8 cellular contexts compared by ENCODE assay signal in the genomic region with DNA sequence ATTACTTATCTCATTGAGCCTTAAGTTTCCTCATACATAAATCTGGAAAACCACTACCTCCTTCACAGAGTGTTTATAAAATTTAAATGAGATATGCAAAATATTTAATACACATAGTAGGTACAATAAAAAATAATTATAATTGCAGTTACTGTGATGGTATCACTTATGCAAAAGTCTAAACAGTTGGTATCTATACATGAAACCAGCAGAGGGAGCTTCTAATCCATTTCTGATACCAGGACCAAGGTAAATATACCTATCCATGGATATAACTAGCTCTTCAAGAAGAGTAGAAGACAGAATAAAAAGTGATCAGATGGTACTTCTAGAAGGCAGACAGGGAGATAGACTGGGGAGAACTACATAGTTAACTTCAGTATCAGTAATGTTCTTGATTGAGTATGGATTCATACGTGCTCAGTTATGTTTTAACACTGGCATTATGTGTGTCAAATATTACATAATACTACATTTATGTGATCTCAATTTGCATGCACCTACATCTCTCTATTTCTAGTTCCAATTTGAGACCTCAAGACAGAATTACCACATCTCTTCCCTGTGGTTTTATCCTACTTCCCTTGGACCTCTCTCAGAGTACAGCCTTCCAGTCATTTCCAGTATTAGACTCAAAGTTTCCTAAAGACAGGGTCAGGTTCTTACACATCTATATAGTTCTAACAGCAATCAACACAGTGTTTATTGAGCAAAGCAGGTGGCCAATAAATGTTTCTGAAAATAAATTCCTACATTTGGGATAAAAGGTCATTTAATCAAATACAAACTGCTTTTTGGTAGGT. TPM values are rescaled to one million over a fixed set of nuclear protein-coding genes. Genes with fewer than 3 reads are reported as not detected.
DNase-seq lines count a peak whose midpoint lies in the region; ATAC-seq and TF ChIP-seq lines count a peak whose summit lies in the region.

No MANE protein-coding gene starts in this region.

- peaks cover 8 to 10% of the 10 kb centered on the region in 2 donors for H3K36me3 Mint-ChIP-seq in CD4-positive, alpha-beta memory T cell

- H3K9me3 ChIP-seq in CD4-positive, alpha-beta memory T cell (ENCODE audit: control insufficient read depth in 1 of 2, low read length in 2 of 2), result no peaks in the 10 kb centered on the region
- no peaks in the 10 kb centered on the region for H3K9me3 ChIP-seq in esophagus muscularis mucosa
- no peaks in the 10 kb centered on the region for H3K9me3 ChIP-seq in suprapubic skin
- H3K9me3 ChIP-seq in testis, result no peaks in the 10 kb centered on the region

- WGBS in esophagus muscularis mucosa, result 90% methylated on average over 1 of the region's 1 CpG
- WGBS in suprapubic skin, result 68% methylated on average over 1 of the region's 1 CpG
- WGBS in testis, 2 donors, result 89 to 100% methylated on average over 1 of the region's 1 CpG

- H3K27ac ChIP-seq in CD4-positive, alpha-beta memory T cell (ENCODE audit: low read depth, low read length), result no peak overlapping the region
- H3K27ac ChIP-seq in esophagus muscularis mucosa (replicated peaks in 1 of 4), result no peak overlapping the region
- no peak overlapping the region for H3K27ac ChIP-seq in suprapubic skin
- H3K27ac ChIP-seq in testis, result no peak overlapping the region

- peak overlapping the region in 5 of 7 donors; percentile 25 to 81 (median 33) for H3K27ac Mint-ChIP-seq in CD4-positive, alpha-beta memory T cell

- TF ChIP-seq EP300 in esophagus muscularis mucosa (IDR thresholded peaks at IDR 0.05) (no peak), suprapubic skin (IDR thresholded peaks at IDR 0.05) (no peak)

- DNase-seq in CD4-positive, alpha-beta memory T cell, result peak in 4 of 5 donors; percentile 46 to 58 (median 54)
- DNase-seq in OCI-M1 (lab: John Stamatoyannopoulos, UW), result peak; percentile 68
- DNase-seq in esophagus muscularis mucosa (ENCODE audit: extremely low spot score), result no peak
- no peak for DNase-seq in suprapubic skin (ENCODE audit: low spot score in 2 of 2)
- no peak for DNase-seq in testis
- DNase-seq in NCI-H226, result no peak
- no peak for DNase-seq in mucosa of gallbladder (ENCODE audit: low spot score)

- TF ChIP-seq POLR2A in esophagus muscularis mucosa (IDR thresholded peaks at IDR 0.05; ENCODE audit: low read depth) (no peak), suprapubic skin (IDR thresholded peaks at IDR 0.05) (no peak), testis (IDR thresholded peaks at IDR 0.05) (no peak)

- no peaks in the 10 kb centered on the region for H3K36me3 ChIP-seq in CD4-positive, alpha-beta memory T cell (ENCODE audit: insufficient read depth, low read length)
- peaks cover 9 to 79% (median 50%) of the 10 kb centered on the region in 4 donors for H3K36me3 ChIP-seq in esophagus muscularis mucosa
- peaks cover 38% of the 10 kb centered on the region for H3K36me3 ChIP-seq in suprapubic skin
- H3K36me3 ChIP-seq in testis (ENCODE audit: low read depth, missing control alignments), result no peaks in the 10 kb centered on the region

- intact Hi-C loops in CD4-positive, alpha-beta memory T cell (cut with micrococcal nuclease), result loop anchor here (1.0 to 5.0 kb wide), 6 partner anchors 47 to 262 kb away; a partner anchor contains a TSS
- intact Hi-C loops in esophagus muscularis mucosa (cut with DNase I) (no loop called here), testis (cut with DNase I; ENCODE audit: low total_unique reads) (no loop called here)

- CTCF ChIA-PET in CD4-positive, alpha-beta memory T cell (lab: Charles Lee; ENCODE audit: partially characterized antibody), result interaction anchor here (0.6 to 8.6 kb wide), 35 partner anchors 10 to 296 kb away, joined by 3 to 138 read pairs (median 4); a partner anchor contains a TSS

- peak; percentile 60 for ATAC-seq in GM21576 (IDR thresholded peaks at IDR 0.05; ENCODE audit: unreplicated experiment)

- H3K4me3 ChIP-seq in CD4-positive, alpha-beta memory T cell (ENCODE audit: low read length in 2 of 2), result no peak overlapping the region
- H3K4me3 ChIP-seq in esophagus muscularis mucosa (no peak overlapping the region), suprapubic skin (no peak overlapping the region), testis (no peak overlapping the region)

- H3K9me3 Mint-ChIP-seq in CD4-positive, alpha-beta memory T cell, result no peaks in the 10 kb centered on the region

- H3K27me3 ChIP-seq in CD4-positive, alpha-beta memory T cell (ENCODE audit: insufficient read depth, low read length), result no peaks in the 10 kb centered on the region
- H3K27me3 ChIP-seq in esophagus muscularis mucosa (no peaks in the 10 kb centered on the region), suprapubic skin (no peaks in the 10 kb centered on the region), testis (no peaks in the 10 kb centered on the region)

- TF ChIP-seq CTCF in esophagus muscularis mucosa (IDR thresholded peaks at IDR 0.05) (peak in 2 of 3 experiments; percentile 22 to 30), suprapubic skin (IDR thresholded peaks at IDR 0.05) (peak; percentile 12 to 14), testis (IDR thresholded peaks at IDR 0.05) (peak in 1 of 3 experiments; percentile 3)

- no peaks in the 10 kb centered on the region for H3K27me3 Mint-ChIP-seq in CD4-positive, alpha-beta memory T cell

- peaks cover 0 to 7% (median 0%) of the 10 kb centered on the region in 4 donors for H3K4me1 Mint-ChIP-seq in CD4-positive, alpha-beta memory T cell

- H3K4me1 ChIP-seq in CD4-positive, alpha-beta memory T cell (ENCODE audit: insufficient read depth, low read length), result no peaks in the 10 kb centered on the region
- H3K4me1 ChIP-seq in esophagus muscularis mucosa (no peaks in the 10 kb centered on the region), suprapubic skin (no peaks in the 10 kb centered on the region), testis (no peaks in the 10 kb centered on the region)

- H3K4me3 Mint-ChIP-seq in CD4-positive, alpha-beta memory T cell, result no peak overlapping the region

- POLR2A ChIA-PET in CD4-positive, alpha-beta memory T cell (lab: Charles Lee; ENCODE audit: partially characterized antibody), result interaction anchor here (1.0 to 1.6 kb wide), 5 partner anchors 14 to 187 kb away, joined by 3 to 11 read pairs (median 6); a partner anchor contains a TSS

RNA-seq across cellular contexts. Expression of a gene that starts 13.7 kb away (rescaled TPM):
- total RNA-seq in CD4-positive, alpha-beta memory T cell, result 10 to 100 TPM; 40.0 to 41.2 TPM
- 10 to 100 TPM; 59.4 to 64.2 TPM for polyA plus RNA-seq in CD4-positive, alpha-beta memory T cell
- total RNA-seq in esophagus muscularis mucosa (10 to 100 TPM; 60.1 to 93.2 (median 80.5) TPM), suprapubic skin (10 to 100 TPM; 67.8 to 80.0 (median 71.8) TPM), testis (10 to 100 TPM; 92.6 to 95.1 TPM), mucosa of gallbladder (54.4 TPM)
- polyA plus RNA-seq in testis (ENCODE audit: insufficient read depth, low read depth, low replicate concordance), result 161 TPM

RNA-seq across cellular contexts. Expression of a gene that starts 48.1 kb away (rescaled TPM):
- total RNA-seq in CD4-positive, alpha-beta memory T cell, result 10 to 100 TPM; 10.6 to 10.7 TPM
- 10 to 100 TPM in 1 of 2 donors, 1 to 10 TPM in 1; 9.1 to 10.2 TPM for polyA plus RNA-seq in CD4-positive, alpha-beta memory T cell
- total RNA-seq in esophagus muscularis mucosa (10 to 100 TPM; 28.7 to 39.1 (median 29.6) TPM), suprapubic skin (10 to 100 TPM; 24.1 to 46.1 (median 32.8) TPM), testis (10 to 100 TPM; 21.9 to 25.7 TPM), mucosa of gallbladder (21.2 TPM)
- polyA plus RNA-seq in testis (ENCODE audit: insufficient read depth, low read depth, low replicate concordance), result 15.1 TPM

RNA-seq across cellular contexts. Expression of a gene that starts 59.2 kb away (rescaled TPM):
- total RNA-seq in CD4-positive, alpha-beta memory T cell, result under 1 TPM in 1 of 2 experiments, not detected in 1; 0.69 TPM
- under 1 TPM in 1 of 2 donors, not detected in 1; 0.47 TPM for polyA plus RNA-seq in CD4-positive, alpha-beta memory T cell
- total RNA-seq in esophagus muscularis mucosa, result 1 to 10 TPM in 1 of 4 donors, not detected in 3; 7.1 TPM
- total RNA-seq in suprapubic skin, result 1 to 10 TPM in 2 of 4 donors, not detected in 2; 2.7 to 5.1 TPM
- total RNA-seq in testis, result 100 to 1,000 TPM in 1 of 2 donors, 10 to 100 TPM in 1; 72.3 to 202 TPM
- 483 TPM for polyA plus RNA-seq in testis (ENCODE audit: insufficient read depth, low read depth, low replicate concordance)
- 2.8 TPM for total RNA-seq in mucosa of gallbladder

Comparison
In these comparisons a context has a peak if more than half of its experiments do, and no peak if none do; other contexts are left out.
1. DNase-seq: peak in CD4-positive, alpha-beta memory T cell (4 of 5) and OCI-M1 (single experiment); none in esophagus muscularis mucosa (single experiment), suprapubic skin (0 of 2), testis (single experiment), NCI-H226 (single experiment) and mucosa of gallbladder (single experiment).
2. RNA of a gene that starts 59.2 kb away (total RNA-seq): 72.3 to 202 TPM in testis; 2.8 TPM in mucosa of gallbladder (single experiment), 2.7 to 5.1 TPM in suprapubic skin, 0.69 TPM in CD4-positive, alpha-beta memory T cell and 7.1 TPM in esophagus muscularis mucosa; every median in the first group is over 4 times any median in the second.